Comparison of ENCODE assay signal across 21 cellular contexts in genomic region chr4:127968565-127968964, GRCh38. TPM values are rescaled to one million over a fixed set of nuclear protein-coding genes. Genes with fewer than 3 reads are reported as not detected.
DNase-seq lines count a peak whose midpoint lies in the region; ATAC-seq and TF ChIP-seq lines count a peak whose summit lies in the region.
"Had no signal": no experiment of that assay in that cellular context is flagged by ENCODE, and none has a peak within 500 bp of the region (broad histone marks: within the 10 kb centered on the region; RNA-seq: fewer than 3 reads in every experiment).

No MANE protein-coding gene starts in this region.

- no peak overlapping the region for H3K23ac ChIP-seq in trophoblast cell (ENCODE audit: low read length)

- no peak overlapping the region for H2AFZ ChIP-seq in trophoblast cell (ENCODE audit: insufficient read depth, low read length, poor library complexity)
- no peak overlapping the region for H2AFZ ChIP-seq in MM.1S (ENCODE audit: low read length)

- H3K14ac ChIP-seq in trophoblast cell (ENCODE audit: low read length), result no peak overlapping the region

- peaks cover 11% of the 10 kb centered on the region for H3K79me2 ChIP-seq in trophoblast cell (ENCODE audit: control insufficient read depth, insufficient read depth, low read length, poor library complexity)
- H3K79me2 ChIP-seq in MM.1S (ENCODE audit: low read length), result peaks cover 81% of the 10 kb centered on the region

- H3K27me3 Mint-ChIP-seq in activated T-cell treated with anti-CD3 and anti-CD28 coated beads, Interleukin-2, amount 50 U/mL, for 72 hours (ENCODE audit: low read depth), result no peaks in the 10 kb centered on the region
- H3K27me3 Mint-ChIP-seq in activated T-cell treated with anti-CD3 and anti-CD28 coated beads, Interleukin-2, amount 50 U/mL, for 4 hours (ENCODE audit: low read depth), result no peaks in the 10 kb centered on the region
- H3K27me3 Mint-ChIP-seq in WTC11 (ENCODE audit: low read depth), result no peaks in the 10 kb centered on the region
- H3K27me3 Mint-ChIP-seq: activated naive CD4-positive, alpha-beta T cell treated with anti-CD3 and anti-CD28 coated beads, Interleukin-2, amount 50 U/mL, for 24 hours had no signal

- in situ Hi-C loops in gastrocnemius medialis (cut with MboI; ENCODE audit: low sequenced_read_pairs in 4 of 4), result loop anchor here in 3 of 4 donors (10.0 to 25.0 kb wide), 3 partner anchors 96 to 331 kb away; partner anchors contain the start of genes INTU (in 2 of the 3), HSPA4L (in 1 of the 3) and LARP1B (in 1 of the 3)

- H3K4me3 Mint-ChIP-seq in activated T-cell treated with anti-CD3 and anti-CD28 coated beads, Interleukin-2, amount 50 U/mL, for 72 hours, result peak overlapping the region in 1 of 2 donors; percentile 44
- no peak overlapping the region for H3K4me3 Mint-ChIP-seq in activated T-cell treated with anti-CD3 and anti-CD28 coated beads, Interleukin-2, amount 50 U/mL, for 4 hours
- H3K4me3 Mint-ChIP-seq in WTC11, result no peak overlapping the region
- H3K4me3 Mint-ChIP-seq: activated naive CD4-positive, alpha-beta T cell treated with anti-CD3 and anti-CD28 coated beads, Interleukin-2, amount 50 U/mL, for 24 hours; activated T-helper 1 cell treated with anti-CD3 and anti-CD28 coated beads, Interleukin-12 subunit alpha, Interleukin-12 subunit beta, Interleukin-2, Interleukin-4 antibody, amounts not matched to agents 30 ng/mL and 10 ng/mL and 1 ng/mL, durations not matched to agents 14 hours and 24 hours and 36 hours had no signal

- TF ChIP-seq CTCF in WTC11 (IDR thresholded peaks at IDR 0.05) (no peak), gastrocnemius medialis (IDR thresholded peaks at IDR 0.05 in 4 of 5, conservative IDR thresholded peaks at IDR 0.05 in 1 of 5) (no peak), MM.1S (IDR thresholded peaks at IDR 0.05; ENCODE audit: low read length) (no peak)

- H3K27me3 ChIP-seq in gastrocnemius medialis, result no peaks in the 10 kb centered on the region
- H3K27me3 ChIP-seq in trophoblast cell (ENCODE audit: insufficient read depth, low read length), result no peaks in the 10 kb centered on the region
- H3K27me3 ChIP-seq in MM.1S (replicated peaks; ENCODE audit: insufficient read depth, low read length), result no peaks in the 10 kb centered on the region

- no peak overlapping the region for H4K8ac ChIP-seq in trophoblast cell (ENCODE audit: low read depth, low read length)

- no peak overlapping the region for H4K12ac ChIP-seq in trophoblast cell (ENCODE audit: low read depth, low read length)

- no peak for TF ChIP-seq POLR2A in gastrocnemius medialis (IDR thresholded peaks at IDR 0.05)

- H3K4ac ChIP-seq in trophoblast cell (ENCODE audit: low read depth, low read length), result no peak overlapping the region

- no peaks in the 10 kb centered on the region for H3K9me3 ChIP-seq in gastrocnemius medialis
- H3K9me3 ChIP-seq in trophoblast cell (ENCODE audit: insufficient read depth, low read depth, low read length), result no peaks in the 10 kb centered on the region
- H3K9me3 ChIP-seq in MM.1S (replicated peaks; ENCODE audit: insufficient read depth, low read length), result no peaks in the 10 kb centered on the region
- H3K9me3 ChIP-seq: Caco-2 had no signal

- H2BK12ac ChIP-seq in trophoblast cell (ENCODE audit: low read length), result no peak overlapping the region

- H3K4me1 ChIP-seq in gastrocnemius medialis (peaks cover 8 to 18% of the 10 kb centered on the region in 2 donors), trophoblast cell (ENCODE audit: control insufficient read depth in 1 of 2, insufficient read depth in 2 of 2, low read length in 2 of 2) (peaks cover 2 to 3% of the 10 kb centered on the region in 2 experiments), MM.1S (ENCODE audit: low read length) (no peaks in the 10 kb centered on the region)

- H3K36me3 ChIP-seq in gastrocnemius medialis (no peaks in the 10 kb centered on the region), trophoblast cell (ENCODE audit: control insufficient read depth in 1 of 2, insufficient read depth in 2 of 2, low read length in 2 of 2) (peaks cover 0 to 3% of the 10 kb centered on the region in 2 experiments), MM.1S (replicated peaks; ENCODE audit: insufficient read depth, low read length) (no peaks in the 10 kb centered on the region)

- no peak overlapping the region for H2AK5ac ChIP-seq in trophoblast cell (ENCODE audit: low read length)

- H3K36me3 Mint-ChIP-seq in activated T-cell treated with anti-CD3 and anti-CD28 coated beads, Interleukin-2, amount 50 U/mL, for 72 hours (ENCODE audit: insufficient read depth in 2 of 2), result peaks cover 4 to 10% of the 10 kb centered on the region in 2 donors
- peaks cover 4% of the 10 kb centered on the region for H3K36me3 Mint-ChIP-seq in activated T-cell treated with anti-CD3 and anti-CD28 coated beads, Interleukin-2, amount 50 U/mL, for 4 hours (ENCODE audit: insufficient read depth)
- peaks cover under 1% of the 10 kb centered on the region; the same call in 1 of the 2 replicates for H3K36me3 Mint-ChIP-seq in WTC11

- no peak overlapping the region for H2BK5ac ChIP-seq in trophoblast cell (ENCODE audit: low read depth, low read length, poor library complexity)

- no CpG with 5 or more reads among the region's 2 CpGs for WGBS in trophoblast cell (ENCODE audit: extremely low coverage, insufficient coverage, insufficient read length)

- POLR2A ChIA-PET in WTC11 (lab: Charles Lee), result no interaction called here

- DNase-seq in activated T-cell treated with anti-CD3 and anti-CD28 coated beads, Interleukin-2, amount 50 U/mL, for 72 hours, result no peak
- DNase-seq in activated T-cell treated with anti-CD3 and anti-CD28 coated beads, Interleukin-2, amount 50 U/mL, for 4 hours, result no peak
- DNase-seq in HUDEP-2 (lab: John Stamatoyannopoulos, UW; ENCODE audit: unreplicated experiment in 76 of 76), result peak in 51 of 76 experiments; percentile 1 to 62 (median 31)
- no peak for DNase-seq in WTC11 (ENCODE audit: low spot score)
- no peak for DNase-seq in gastrocnemius medialis
- DNase-seq in trophoblast cell, result no peak
- DNase-seq in MM.1S, result no peak
- DNase-seq in SHP77 (lab: John Stamatoyannopoulos, UW), result no peak
- DNase-seq: ACHN, anterior cingulate cortex, Caco-2, caudate nucleus, dermis blood vessel endothelial cell, DMS79, GF-D8, GOT3, kidney, mammary epithelial cell, SW 1271 had no signal

- no peaks in the 10 kb centered on the region for H3K9me3 Mint-ChIP-seq in activated T-cell treated with anti-CD3 and anti-CD28 coated beads, Interleukin-2, amount 50 U/mL, for 72 hours
- no peaks in the 10 kb centered on the region for H3K9me3 Mint-ChIP-seq in activated T-cell treated with anti-CD3 and anti-CD28 coated beads, Interleukin-2, amount 50 U/mL, for 4 hours
- H3K9me3 Mint-ChIP-seq in WTC11, result no peaks in the 10 kb centered on the region
- H3K9me3 Mint-ChIP-seq: activated naive CD4-positive, alpha-beta T cell treated with anti-CD3 and anti-CD28 coated beads, Interleukin-2, amount 50 U/mL, for 24 hours; activated T-helper 1 cell treated with anti-CD3 and anti-CD28 coated beads, Interleukin-12 subunit alpha, Interleukin-12 subunit beta, Interleukin-2, Interleukin-4 antibody, amounts not matched to agents 30 ng/mL and 10 ng/mL and 1 ng/mL, durations not matched to agents 14 hours and 24 hours and 36 hours had no signal

- H3K4me1 Mint-ChIP-seq in activated T-cell treated with anti-CD3 and anti-CD28 coated beads, Interleukin-2, amount 50 U/mL, for 72 hours (ENCODE audit: low read depth), result peaks cover 18% of the 10 kb centered on the region
- peaks cover 22% of the 10 kb centered on the region for H3K4me1 Mint-ChIP-seq in activated T-cell treated with anti-CD3 and anti-CD28 coated beads, Interleukin-2, amount 50 U/mL, for 4 hours (ENCODE audit: low read depth)
- H3K4me1 Mint-ChIP-seq in WTC11, result peaks cover 16% of the 10 kb centered on the region

- H3K4me3 ChIP-seq in gastrocnemius medialis (no peak overlapping the region), trophoblast cell (ENCODE audit: low read depth, low read length) (no peak overlapping the region), MM.1S (ENCODE audit: low read length) (no peak overlapping the region)

- CTCF ChIA-PET in WTC11 (lab: Charles Lee), result interaction anchor here (0.6 to 0.8 kb wide), 2 partner anchors 23 to 83 kb away, joined by 3 read pairs; no protein-coding TSS in a partner anchor

- peaks cover 9% of the 10 kb centered on the region for H3K79me1 ChIP-seq in trophoblast cell (ENCODE audit: low read length)

- H3K9ac ChIP-seq in trophoblast cell (ENCODE audit: low read length), result no peak overlapping the region
- H3K9ac ChIP-seq in MM.1S (ENCODE audit: low read length), result no peak overlapping the region

- intact Hi-C loops in gastrocnemius medialis (cut with DNase I; ENCODE audit: low total_unique reads), result loop anchor here (5.0 to 10.0 kb wide), 3 partner anchors 86 to 334 kb away; partner anchors contain the start of genes INTU, PGRMC2 and PLK4

- H3F3A ChIP-seq in MM.1S (ENCODE audit: insufficient read depth, low read length), result peaks cover 12% of the 10 kb centered on the region

- no peak overlapping the region for H2BK120ac ChIP-seq in trophoblast cell (ENCODE audit: insufficient read depth, low read length, poor library complexity)

- H3K27ac Mint-ChIP-seq in activated T-cell treated with anti-CD3 and anti-CD28 coated beads, Interleukin-2, amount 50 U/mL, for 72 hours, result peak overlapping the region; percentile 33
- H3K27ac Mint-ChIP-seq in WTC11, result peak overlapping the region; percentile 61; the same call in 1 of the 2 replicates
- H3K27ac Mint-ChIP-seq: activated naive CD4-positive, alpha-beta T cell treated with anti-CD3 and anti-CD28 coated beads, Interleukin-2, amount 50 U/mL, for 24 hours; activated T-helper 1 cell treated with anti-CD3 and anti-CD28 coated beads, Interleukin-12 subunit alpha, Interleukin-12 subunit beta, Interleukin-2, Interleukin-4 antibody, amounts not matched to agents 30 ng/mL and 10 ng/mL and 1 ng/mL, durations not matched to agents 14 hours and 24 hours and 36 hours had no signal

- no peak overlapping the region for H3K4me2 ChIP-seq in trophoblast cell (ENCODE audit: low read length)
- no peak overlapping the region for H3K4me2 ChIP-seq in MM.1S (ENCODE audit: low read depth, low read length)

- ATAC-seq in activated T-cell treated with anti-CD3 and anti-CD28 coated beads, Interleukin-2, amount 50 U/mL, for 72 hours (replicated peaks in 1 of 2), result no peak
- ATAC-seq in activated T-cell treated with anti-CD3 and anti-CD28 coated beads, Interleukin-2, amount 50 U/mL, for 4 hours, result no peak
- no peak for ATAC-seq in WTC11
- no peak for ATAC-seq in gastrocnemius medialis

- H3K27ac ChIP-seq in gastrocnemius medialis, result peak overlapping the region in 3 of 4 donors; percentile 1 to 46 (median 8)
- no peak overlapping the region for H3K27ac ChIP-seq in trophoblast cell (ENCODE audit: low read depth, low read length)
- H3K27ac ChIP-seq in MM.1S (ENCODE audit: low read length), result no peak overlapping the region

- H4K20me1 ChIP-seq in MM.1S (ENCODE audit: insufficient read depth, low read length), result no peaks in the 10 kb centered on the region; the same call in 1 of the 2 replicates

- no peak overlapping the region for H3K18ac ChIP-seq in trophoblast cell (ENCODE audit: low read length)

- no peak overlapping the region for H4K91ac ChIP-seq in trophoblast cell (ENCODE audit: low read depth, low read length)

- no peaks in the 10 kb centered on the region for H3K9me2 ChIP-seq in MM.1S (replicated peaks; ENCODE audit: insufficient read depth, low read length)

RNA-seq across cellular contexts. Expression of gene ABHD18, which starts 3.4 kb away (rescaled TPM):
- total RNA-seq in activated T-cell treated with anti-CD3 and anti-CD28 coated beads, Interleukin-2, amount 50 U/mL, for 72 hours, result 10 to 100 TPM; 21.7 to 28.0 TPM
- total RNA-seq in activated T-cell treated with anti-CD3 and anti-CD28 coated beads, Interleukin-2, amount 50 U/mL, for 4 hours, result 10 to 100 TPM in 1 of 3 donors, 1 to 10 TPM in 2; 8.9 to 12.1 (median 9.6) TPM
- total RNA-seq in WTC11 (2021), result 15.9 to 17.8 TPM (median 16.5 TPM) in 3 replicates
- total RNA-seq in gastrocnemius medialis, result 1 to 10 TPM; 3.9 to 7.8 (median 5.8) TPM
- polyA plus RNA-seq in trophoblast cell (2013), result 9.4 and 10.1 TPM in 2 replicates

RNA-seq across cellular contexts. Expression of gene MFSD8, which starts 3.6 kb away (rescaled TPM):
- total RNA-seq in activated T-cell treated with anti-CD3 and anti-CD28 coated beads, Interleukin-2, amount 50 U/mL, for 72 hours, result 10 to 100 TPM; 19.3 to 21.2 TPM
- 10 to 100 TPM; 13.7 to 19.6 (median 15.9) TPM for total RNA-seq in activated T-cell treated with anti-CD3 and anti-CD28 coated beads, Interleukin-2, amount 50 U/mL, for 4 hours
- total RNA-seq in WTC11 (2021), result 13.4 to 17.6 TPM (median 15.0 TPM) in 3 replicates
- total RNA-seq in gastrocnemius medialis, result 10 to 100 TPM in 1 of 4 donors, 1 to 10 TPM in 3; 5.6 to 13.2 (median 7.5) TPM
- 17.9 and 20.4 TPM in 2 replicates for polyA plus RNA-seq in trophoblast cell (2013)

Comparison
In these comparisons a context has a peak if more than half of its experiments do, and no peak if none do; other contexts are left out.
1. DNase-seq: peak in HUDEP-2 (51 of 76); none in activated T-cell treated with anti-CD3 and anti-CD28 coated beads, Interleukin-2, amount 50 U/mL, for 72 hours (0 of 2), activated T-cell treated with anti-CD3 and anti-CD28 coated beads, Interleukin-2, amount 50 U/mL, for 4 hours (single experiment), WTC11 (single experiment), gastrocnemius medialis (0 of 2), trophoblast cell (0 of 2), MM.1S (single experiment) and SHP77 (0 of 2).
2. H3K27ac ChIP-seq: peak in gastrocnemius medialis (3 of 4); none in trophoblast cell (single experiment) and MM.1S (single experiment).